In the genomic region with DNA sequence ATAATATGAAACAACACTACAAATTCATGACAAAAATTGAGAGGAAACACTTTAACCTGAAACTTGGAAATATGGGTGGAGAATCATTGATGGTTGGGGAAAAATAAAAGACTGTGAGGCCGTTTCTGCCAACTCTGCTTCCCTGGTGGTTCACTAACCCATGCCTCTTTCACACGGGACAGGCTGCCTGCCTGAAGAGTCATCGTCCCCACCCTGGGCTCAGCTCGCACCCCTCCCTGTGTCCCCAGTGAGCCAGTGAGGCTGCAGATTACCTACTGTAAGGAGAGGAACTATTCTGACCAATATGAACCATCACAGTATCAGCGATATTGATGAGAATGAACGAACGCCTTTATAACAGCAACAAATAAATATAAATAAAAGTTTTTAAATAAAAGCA, we compare ENCODE assay signal across 2 cellular contexts.
TF ChIP-seq lines count a peak whose summit lies in the region.

No MANE protein-coding gene starts in this region.

TF ChIP-seq in GM23338, 12 proteins besides CTCF, POLR2A, EP300 and RAD21 (continued from another document):
- no peak for TF ChIP-seq CREB1 (CRISPR knock-in tag; IDR thresholded peaks at IDR 0.05; ENCODE audit: low read depth)
- TF ChIP-seq, protein P1, sequence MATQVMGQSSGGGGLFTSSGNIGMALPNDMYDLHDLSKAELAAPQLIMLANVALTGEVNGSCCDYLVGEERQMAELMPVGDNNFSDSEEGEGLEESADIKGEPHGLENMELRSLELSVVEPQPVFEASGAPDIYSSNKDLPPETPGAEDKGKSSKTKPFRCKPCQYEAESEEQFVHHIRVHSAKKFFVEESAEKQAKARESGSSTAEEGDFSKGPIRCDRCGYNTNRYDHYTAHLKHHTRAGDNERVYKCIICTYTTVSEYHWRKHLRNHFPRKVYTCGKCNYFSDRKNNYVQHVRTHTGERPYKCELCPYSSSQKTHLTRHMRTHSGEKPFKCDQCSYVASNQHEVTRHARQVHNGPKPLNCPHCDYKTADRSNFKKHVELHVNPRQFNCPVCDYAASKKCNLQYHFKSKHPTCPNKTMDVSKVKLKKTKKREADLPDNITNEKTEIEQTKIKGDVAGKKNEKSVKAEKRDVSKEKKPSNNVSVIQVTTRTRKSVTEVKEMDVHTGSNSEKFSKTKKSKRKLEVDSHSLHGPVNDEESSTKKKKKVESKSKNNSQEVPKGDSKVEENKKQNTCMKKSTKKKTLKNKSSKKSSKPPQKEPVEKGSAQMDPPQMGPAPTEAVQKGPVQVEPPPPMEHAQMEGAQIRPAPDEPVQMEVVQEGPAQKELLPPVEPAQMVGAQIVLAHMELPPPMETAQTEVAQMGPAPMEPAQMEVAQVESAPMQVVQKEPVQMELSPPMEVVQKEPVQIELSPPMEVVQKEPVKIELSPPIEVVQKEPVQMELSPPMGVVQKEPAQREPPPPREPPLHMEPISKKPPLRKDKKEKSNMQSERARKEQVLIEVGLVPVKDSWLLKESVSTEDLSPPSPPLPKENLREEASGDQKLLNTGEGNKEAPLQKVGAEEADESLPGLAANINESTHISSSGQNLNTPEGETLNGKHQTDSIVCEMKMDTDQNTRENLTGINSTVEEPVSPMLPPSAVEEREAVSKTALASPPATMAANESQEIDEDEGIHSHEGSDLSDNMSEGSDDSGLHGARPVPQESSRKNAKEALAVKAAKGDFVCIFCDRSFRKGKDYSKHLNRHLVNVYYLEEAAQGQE (IDR thresholded peaks at IDR 0.05; ENCODE audit: unreplicated experiment) = no peak
- no peak for TF ChIP-seq ZNF462 (CRISPR knock-in tag; IDR thresholded peaks at IDR 0.05)
- TF ChIP-seq POLR2AphosphoS5 (IDR thresholded peaks at IDR 0.05; ENCODE audit: low read depth) = no peak
- no peak for TF ChIP-seq EZH2phosphoT487 (IDR thresholded peaks at IDR 0.05; ENCODE audit: unreplicated experiment)
- TF ChIP-seq NANOG (IDR thresholded peaks at IDR 0.05; ENCODE audit: borderline replicate concordance) = no peak
- no peak for TF ChIP-seq EZH2 (IDR thresholded peaks at IDR 0.05; ENCODE audit: low read depth, unreplicated experiment)
- no peak for TF ChIP-seq JUNB (IDR thresholded peaks at IDR 0.05; ENCODE audit: unreplicated experiment)
- no peak for TF ChIP-seq ZNF114 (CRISPR knock-in tag; IDR thresholded peaks at IDR 0.05)
TF ChIP-seq in GM23338: peak in this region for 0.

TF ChIP-seq in WTC11, 78 proteins besides CTCF, POLR2A, EP300 and RAD21 (continued from another document):
- TF ChIP-seq MAX (CRISPR knock-in tag; IDR thresholded peaks at IDR 0.05) (no peak), FOXK1 (CRISPR knock-in tag; IDR thresholded peaks at IDR 0.05) (no peak), CBFB (CRISPR knock-in tag; IDR thresholded peaks at IDR 0.05; ENCODE audit: low read depth) (no peak), IRF1 (CRISPR knock-in tag; IDR thresholded peaks at IDR 0.05) (no peak), PREB (CRISPR knock-in tag; IDR thresholded peaks at IDR 0.05; ENCODE audit: borderline replicate concordance) (no peak), OVOL2 (CRISPR knock-in tag; IDR thresholded peaks at IDR 0.05; ENCODE audit: borderline replicate concordance) (no peak), TEAD1 (CRISPR knock-in tag; IDR thresholded peaks at IDR 0.05) (no peak), CREM (CRISPR knock-in tag; IDR thresholded peaks at IDR 0.05) (no peak), EMX1 (CRISPR knock-in tag; IDR thresholded peaks at IDR 0.05) (no peak), ESRRA (CRISPR knock-in tag; IDR thresholded peaks at IDR 0.05; ENCODE audit: borderline replicate concordance) (no peak), FOXP1 (CRISPR knock-in tag; IDR thresholded peaks at IDR 0.05; ENCODE audit: borderline replicate concordance) (no peak), ATF6 (CRISPR knock-in tag; IDR thresholded peaks at IDR 0.05) (no peak)
- TF ChIP-seq, protein P2, sequence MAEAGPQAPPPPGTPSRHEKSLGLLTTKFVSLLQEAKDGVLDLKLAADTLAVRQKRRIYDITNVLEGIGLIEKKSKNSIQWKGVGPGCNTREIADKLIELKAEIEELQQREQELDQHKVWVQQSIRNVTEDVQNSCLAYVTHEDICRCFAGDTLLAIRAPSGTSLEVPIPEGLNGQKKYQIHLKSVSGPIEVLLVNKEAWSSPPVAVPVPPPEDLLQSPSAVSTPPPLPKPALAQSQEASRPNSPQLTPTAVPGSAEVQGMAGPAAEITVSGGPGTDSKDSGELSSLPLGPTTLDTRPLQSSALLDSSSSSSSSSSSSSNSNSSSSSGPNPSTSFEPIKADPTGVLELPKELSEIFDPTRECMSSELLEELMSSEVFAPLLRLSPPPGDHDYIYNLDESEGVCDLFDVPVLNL (CRISPR knock-in tag; IDR thresholded peaks at IDR 0.05; ENCODE audit: borderline replicate concordance, low read depth) = no peak
